Comparison of ENCODE assay signal across 7 cellular contexts in the genomic region with DNA sequence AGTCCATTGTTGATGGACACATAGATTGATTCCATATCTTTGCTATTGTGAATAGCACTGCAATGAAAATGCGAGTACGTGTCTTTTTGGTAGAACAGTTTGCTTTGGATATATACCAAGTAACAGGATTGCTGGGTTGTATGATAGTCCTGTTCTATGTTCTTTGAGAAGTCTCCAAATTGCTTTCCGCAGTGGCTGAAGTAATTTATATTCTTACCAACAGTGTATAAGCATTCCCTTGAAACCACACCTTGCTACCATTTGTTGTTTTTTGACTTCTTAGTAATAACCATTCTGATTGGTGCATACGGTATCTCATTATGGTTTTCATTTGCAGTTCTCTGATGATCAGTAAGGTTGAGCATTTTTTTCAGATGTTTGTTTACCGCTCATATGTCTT.
"Had no signal": no experiment of that assay in that cellular context is flagged by ENCODE, and none has a peak within 500 bp of the region (broad histone marks: within the 10 kb centered on the region; RNA-seq: fewer than 3 reads in every experiment).

No MANE protein-coding gene starts in this region.

- H3K4me3 ChIP-seq: K562 had no signal

- H3K4me3 Mint-ChIP-seq: IgD-negative memory B cell had no signal

- H3K27ac Mint-ChIP-seq: IgD-negative memory B cell had no signal

- H3K4me1 Mint-ChIP-seq: IgD-negative memory B cell had no signal

- H3K27ac ChIP-seq: HL-60 had no signal

- FAIRE-seq: HepG2, HTR-8/SVneo, K562 had no signal

- DNase-seq: IMR-90, KBM-7 had no signal

- ATAC-seq: HepG2, K562 had no signal

- H3K36me3 Mint-ChIP-seq: IgD-negative memory B cell had no signal

- H3K27me3 Mint-ChIP-seq: IgD-negative memory B cell had no signal
